Comparison of ENCODE assay signal across 31 cellular contexts in the genomic region with DNA sequence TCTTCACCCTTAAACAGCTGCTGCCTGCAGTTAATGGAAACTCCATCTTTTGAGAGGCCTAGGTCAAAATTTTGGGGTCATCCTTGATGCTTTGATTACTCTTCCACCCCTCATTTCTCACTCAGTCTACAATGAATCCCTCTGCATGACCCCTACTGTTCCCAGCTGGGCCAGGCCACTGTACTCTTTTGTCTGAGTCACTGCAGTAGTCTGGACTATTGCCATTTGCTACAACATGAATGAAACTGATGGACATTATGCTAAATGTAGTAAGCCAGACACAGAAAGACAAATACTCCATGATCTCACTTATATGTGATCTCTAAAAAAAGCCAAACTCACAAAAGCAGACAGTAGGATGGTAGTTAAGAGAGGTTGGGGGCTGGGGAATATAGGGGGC. TPM values are rescaled to one million over a fixed set of nuclear protein-coding genes. Genes with fewer than 3 reads are reported as not detected.
A peak's percentile ranks its signal among the peaks of the same experiment; 100 is the strongest.
DNase-seq lines count a peak whose midpoint lies in the region; ATAC-seq lines count a peak whose summit lies in the region.
"Had no signal": no experiment of that assay in that cellular context is flagged by ENCODE, and none has a peak within 500 bp of the region (broad histone marks: within the 10 kb centered on the region; RNA-seq: fewer than 3 reads in every experiment).

No MANE protein-coding gene starts in this region.

- no peak overlapping the region for H2AFZ ChIP-seq in mesenchymal stem cell (ENCODE audit: low read depth, low read length)

- DNase-seq in AG20443 (ENCODE audit: low spot score) = peak; percentile 29
- peak; percentile 68 for DNase-seq in M059J (ENCODE audit: low read depth)
- DNase-seq in dermis blood vessel endothelial cell = peak; percentile 80
- peak; percentile 30 for DNase-seq in mesenchymal stem cell
- DNase-seq in central memory CD4-positive, alpha-beta T cell = no peak
- no peak for DNase-seq in H7
- no peak for DNase-seq in natural killer cell treated with Interleukin-12 subunit alpha and Interleukin-12 subunit beta and Interleukin-15 and Interleukin-18, amount 100 ng/mL, for 72 hours (ENCODE audit: low spot score)
- DNase-seq in stimulated activated CD4-positive, alpha-beta T cell treated with anti-CD3 and anti-CD28 coated beads, Interleukin-4, amount 100 ng/mL, for 4 hours = no peak
- DNase-seq: activated CD4-positive, alpha-beta T cell treated with anti-CD3 and anti-CD28 coated beads for 36 hours; activated naive CD4-positive, alpha-beta T cell treated with anti-CD3 and anti-CD28 coated beads, Interleukin-2, amount 10 ng/mL, durations not matched to agents 7 days and 5 days; CD4-positive, alpha-beta T cell; cortex of kidney; DMS 273 treated with DMSO at 0.1 percent for 48 hours; foreskin melanocyte; heart right ventricle; Karpas-422; kidney; naive thymus-derived CD8-positive, alpha-beta T cell; NCI-H1417 treated with DMSO at 0.1 percent for 48 hours; NCI-H2081; SHP77 treated with DMSO at 0.1 percent for 48 hours; stimulated activated CD4-positive, alpha-beta T cell treated with anti-CD3 and anti-CD28 coated beads, Interleukin-1b, Interleukin-23, amount 100 ng/mL, for 48 hours; T-helper 9 cell had no signal

- no peak overlapping the region for H4K8ac ChIP-seq in mesenchymal stem cell (ENCODE audit: low read length)

- peaks cover 12% of the 10 kb centered on the region for H3K9me3 Mint-ChIP-seq in natural killer cell treated with Interleukin-12 subunit alpha and Interleukin-12 subunit beta and Interleukin-15 and Interleukin-18, amount 100 ng/mL, for 72 hours

- no peak overlapping the region for H2BK120ac ChIP-seq in mesenchymal stem cell (ENCODE audit: low read depth, low read length)

- H3K9ac ChIP-seq in mesenchymal stem cell (ENCODE audit: low read length) = no peak overlapping the region

- no peak overlapping the region for H3K4me3 ChIP-seq in mesenchymal stem cell (ENCODE audit: insufficient read depth in 1 of 2, low read depth in 1 of 2, low read length in 2 of 2)
- H3K4me3 ChIP-seq in H7 (ENCODE audit: insufficient read depth, low read depth, low read length) = no peak overlapping the region
- H3K4me3 ChIP-seq: A549, heart right ventricle, smooth muscle cell, thoracic aorta had no signal

- no peak overlapping the region for H2BK15ac ChIP-seq in mesenchymal stem cell (ENCODE audit: low read depth, poor library complexity, severe bottlenecking)

- H3K79me1 ChIP-seq in mesenchymal stem cell (replicated peaks; ENCODE audit: low read length, poor library complexity, severe bottlenecking) = peaks cover 14% of the 10 kb centered on the region

- H2BK5ac ChIP-seq in mesenchymal stem cell (ENCODE audit: low read depth, low read length, poor library complexity, severe bottlenecking) = no peak overlapping the region

- H3K18ac ChIP-seq in mesenchymal stem cell (ENCODE audit: low read depth in 1 of 2, low read length in 2 of 2) = no peak overlapping the region

- no peak overlapping the region for H3K4me3 Mint-ChIP-seq in natural killer cell treated with Interleukin-12 subunit alpha and Interleukin-12 subunit beta and Interleukin-15 and Interleukin-18, amount 100 ng/mL, for 72 hours
- H3K4me3 Mint-ChIP-seq: activated CD4-positive, alpha-beta T cell treated with anti-CD3 and anti-CD28 coated beads for 36 hours; activated naive CD4-positive, alpha-beta T cell treated with anti-CD3 and anti-CD28 coated beads, Interleukin-2, amount 10 ng/mL, durations not matched to agents 7 days and 5 days; activated T-helper 17 cell treated with anti-CD3 and anti-CD28 coated beads, Interleukin-2, amount 50 U/mL, for 72 hours; CD4-positive, alpha-beta T cell; naive thymus-derived CD8-positive, alpha-beta T cell; stimulated activated naive CD8-positive, alpha-beta T cell treated with anti-CD3 and anti-CD28 coated beads, Interleukin-15, Interleukin-2, amounts not matched to agents 100 ng/mL and 50 ng/mL, for 24 hours had no signal

- no peak overlapping the region for H3K23ac ChIP-seq in mesenchymal stem cell (ENCODE audit: low read length in 2 of 2)

- no peak overlapping the region for H2AK5ac ChIP-seq in mesenchymal stem cell (ENCODE audit: low read length, severe bottlenecking)

- no peak overlapping the region for H3K27ac ChIP-seq in mesenchymal stem cell (ENCODE audit: low read length, poor library complexity, severe bottlenecking)
- H3K27ac ChIP-seq: A549, heart right ventricle, thoracic aorta had no signal

- H3K4me2 ChIP-seq in mesenchymal stem cell (ENCODE audit: low read length, poor library complexity, severe bottlenecking) = no peak overlapping the region
- H3K4me2 ChIP-seq: A549, smooth muscle cell had no signal

- H3K27ac Mint-ChIP-seq in natural killer cell treated with Interleukin-12 subunit alpha and Interleukin-12 subunit beta and Interleukin-15 and Interleukin-18, amount 100 ng/mL, for 72 hours = no peak overlapping the region
- H3K27ac Mint-ChIP-seq: activated CD4-positive, alpha-beta T cell treated with anti-CD3 and anti-CD28 coated beads for 36 hours; activated naive CD4-positive, alpha-beta T cell treated with anti-CD3 and anti-CD28 coated beads, Interleukin-2, amount 10 ng/mL, durations not matched to agents 7 days and 5 days; activated T-helper 17 cell treated with anti-CD3 and anti-CD28 coated beads, Interleukin-2, amount 50 U/mL, for 72 hours; CD4-positive, alpha-beta T cell; naive thymus-derived CD8-positive, alpha-beta T cell; stimulated activated naive CD8-positive, alpha-beta T cell treated with anti-CD3 and anti-CD28 coated beads, Interleukin-15, Interleukin-2, amounts not matched to agents 100 ng/mL and 50 ng/mL, for 24 hours had no signal

- H3K9me3 ChIP-seq in mesenchymal stem cell (ENCODE audit: control insufficient read depth, low read length) = peaks cover 25% of the 10 kb centered on the region

- peaks cover 2% of the 10 kb centered on the region for H3K4me1 ChIP-seq in mesenchymal stem cell (ENCODE audit: control insufficient read depth, insufficient read depth, low read depth, low read length)
- H3K4me1 ChIP-seq: A549 had no signal

- ATAC-seq in natural killer cell treated with Interleukin-12 subunit alpha and Interleukin-12 subunit beta and Interleukin-15 and Interleukin-18, amount 100 ng/mL, for 72 hours = no peak
- ATAC-seq: A549; activated CD4-positive, alpha-beta T cell treated with anti-CD3 and anti-CD28 coated beads for 36 hours; activated T-helper 17 cell treated with anti-CD3 and anti-CD28 coated beads, Interleukin-2, amount 50 U/mL, for 72 hours; esophagus mucosa; HCT116; heart right ventricle; naive thymus-derived CD8-positive, alpha-beta T cell; Panc1 had no signal

- H4K91ac ChIP-seq in mesenchymal stem cell (ENCODE audit: low read length) = no peak overlapping the region

- H3K4ac ChIP-seq in mesenchymal stem cell (ENCODE audit: low read depth in 1 of 2, low read length in 2 of 2) = no peak overlapping the region

- no peak overlapping the region for H2BK12ac ChIP-seq in mesenchymal stem cell (ENCODE audit: low read length in 2 of 2)

- H3K27me3 ChIP-seq in mesenchymal stem cell (ENCODE audit: control insufficient read depth in 1 of 2, insufficient read depth in 1 of 2, low read length in 2 of 2) (no peaks in the 10 kb centered on the region), H7 (ENCODE audit: control insufficient read depth, insufficient read depth, low read length) (no peaks in the 10 kb centered on the region)
- H3K27me3 ChIP-seq: heart right ventricle had no signal

- peaks cover 10% of the 10 kb centered on the region for H3K36me3 Mint-ChIP-seq in natural killer cell treated with Interleukin-12 subunit alpha and Interleukin-12 subunit beta and Interleukin-15 and Interleukin-18, amount 100 ng/mL, for 72 hours
- H3K36me3 Mint-ChIP-seq: activated naive CD4-positive, alpha-beta T cell treated with anti-CD3 and anti-CD28 coated beads, Interleukin-2, amount 10 ng/mL, durations not matched to agents 7 days and 5 days had no signal

- H3K36me3 ChIP-seq in mesenchymal stem cell (ENCODE audit: control insufficient read depth in 1 of 2, insufficient read depth in 2 of 2, low read depth in 1 of 2, low read length in 2 of 2) (no peaks in the 10 kb centered on the region), H7 (replicated peaks; ENCODE audit: control insufficient read depth, insufficient read depth, low read length) (no peaks in the 10 kb centered on the region)
- H3K36me3 ChIP-seq: heart right ventricle, thoracic aorta had no signal

- H3K27me3 Mint-ChIP-seq in natural killer cell treated with Interleukin-12 subunit alpha and Interleukin-12 subunit beta and Interleukin-15 and Interleukin-18, amount 100 ng/mL, for 72 hours = peaks cover 17% of the 10 kb centered on the region in 2 donors
- H3K27me3 Mint-ChIP-seq: activated naive CD4-positive, alpha-beta T cell treated with anti-CD3 and anti-CD28 coated beads, Interleukin-2, amount 10 ng/mL, durations not matched to agents 7 days and 5 days had no signal

- no peak overlapping the region for H3K14ac ChIP-seq in mesenchymal stem cell (ENCODE audit: low read length in 2 of 2)

- no peaks in the 10 kb centered on the region for H3K4me1 Mint-ChIP-seq in natural killer cell treated with Interleukin-12 subunit alpha and Interleukin-12 subunit beta and Interleukin-15 and Interleukin-18, amount 100 ng/mL, for 72 hours (ENCODE audit: low read depth in 2 of 2)
- H3K4me1 Mint-ChIP-seq: activated CD4-positive, alpha-beta T cell treated with anti-CD3 and anti-CD28 coated beads for 36 hours; activated naive CD4-positive, alpha-beta T cell treated with anti-CD3 and anti-CD28 coated beads, Interleukin-2, amount 10 ng/mL, durations not matched to agents 7 days and 5 days; activated T-helper 17 cell treated with anti-CD3 and anti-CD28 coated beads, Interleukin-2, amount 50 U/mL, for 72 hours; naive thymus-derived CD8-positive, alpha-beta T cell had no signal

RNA-seq across cellular contexts. Expression of a gene that starts 28.3 kb away (rescaled TPM):
- total RNA-seq in M059J (2014; rRNA removed; shearing (Covaris generic)) = 4.4 and 7.6 TPM in 2 replicates
- 24.2 and 24.6 TPM in 2 replicates for total RNA-seq in dermis blood vessel endothelial cell
- 4.7 TPM for polyA plus RNA-seq in mesenchymal stem cell (2013, experiment 1 of 2)
- polyA plus RNA-seq in mesenchymal stem cell (2013, experiment 2 of 2) = 4.8 TPM
- total RNA-seq in H7 (2014; rRNA removed; shearing (Covaris generic)) = 2.4 and 2.8 TPM in 2 replicates
- total RNA-seq in natural killer cell treated with Interleukin-12 subunit alpha and Interleukin-12 subunit beta and Interleukin-15 and Interleukin-18, amount 100 ng/mL, for 72 hours = not detected
- total RNA-seq: activated CD4-positive, alpha-beta T cell treated with anti-CD3 and anti-CD28 coated beads for 36 hours; activated T-helper 17 cell treated with anti-CD3 and anti-CD28 coated beads, Interleukin-2, amount 50 U/mL, for 72 hours; CD4-positive, alpha-beta T cell; naive thymus-derived CD8-positive, alpha-beta T cell had no signal
- polyA plus RNA-seq: naive thymus-derived CD8-positive, alpha-beta T cell had no signal

Comparison
In these comparisons a context has a peak if more than half of its experiments do, and no peak if none do; other contexts are left out.
1. DNase-seq: peak in AG20443 (single experiment), M059J (single experiment), dermis blood vessel endothelial cell (single experiment) and mesenchymal stem cell (single experiment); none in central memory CD4-positive, alpha-beta T cell (single experiment), H7 (single experiment), natural killer cell treated with Interleukin-12 subunit alpha and Interleukin-12 subunit beta and Interleukin-15 and Interleukin-18, amount 100 ng/mL, for 72 hours (single experiment) and stimulated activated CD4-positive, alpha-beta T cell treated with anti-CD3 and anti-CD28 coated beads, Interleukin-4, amount 100 ng/mL, for 4 hours (0 of 2).